Comparison of ENCODE assay signal across 25 cellular contexts in genomic region chr20:39057143-39057542, GRCh38.
DNase-seq lines count a peak whose midpoint lies in the region; ATAC-seq and TF ChIP-seq lines count a peak whose summit lies in the region.
"Had no signal": no experiment of that assay in that cellular context is flagged by ENCODE, and none has a peak within 500 bp of the region (broad histone marks: within the 10 kb centered on the region; RNA-seq: fewer than 3 reads in every experiment).

No MANE protein-coding gene starts in this region.

- H3K27me3 ChIP-seq in H9 (ENCODE audit: insufficient read depth, low read length) (no peaks in the 10 kb centered on the region), RWPE2 (ENCODE audit: insufficient read depth, poor library complexity, severe bottlenecking) (peaks cover 12% of the 10 kb centered on the region), dorsolateral prefrontal cortex (no peaks in the 10 kb centered on the region), smooth muscle cell (ENCODE audit: low read depth) (no peaks in the 10 kb centered on the region)
- H3K27me3 ChIP-seq: BE2C; BLaER1 treated with 17β-estradiol and CSF1 and Interleukin-3, amounts not matched to agents 10 nM and 100 nM had no signal

- H4K20me1 ChIP-seq in H9 (ENCODE audit: control insufficient read depth, insufficient read depth, insufficient read length) (no peaks in the 10 kb centered on the region), smooth muscle cell (ENCODE audit: low read depth) (no peaks in the 10 kb centered on the region)
- H4K20me1 ChIP-seq: BLaER1 treated with 17β-estradiol and CSF1 and Interleukin-3, amounts not matched to agents 10 nM and 100 nM had no signal

- peak overlapping the region; percentile 9 for H3K23ac ChIP-seq in H9 (ENCODE audit: insufficient read length, low read depth, low read length)

- H3K4me2 ChIP-seq in H9 (ENCODE audit: insufficient read depth, insufficient read length, low read length), result no peak overlapping the region
- H3K4me2 ChIP-seq in smooth muscle cell, result peak overlapping the region; percentile 2
- H3K4me2 ChIP-seq: A549; BLaER1 treated with 17β-estradiol and CSF1 and Interleukin-3, amounts not matched to agents 10 nM and 100 nM; GM23338 had no signal

- no peak overlapping the region for H3K4ac ChIP-seq in H9 (ENCODE audit: low read depth, low read length)

- no peak overlapping the region for H2BK12ac ChIP-seq in H9 (ENCODE audit: insufficient read length, low read depth, low read length)

- H3K18ac ChIP-seq in H9 (ENCODE audit: insufficient read length, low read depth, low read length), result no peak overlapping the region

- H3K79me1 ChIP-seq in H9 (ENCODE audit: insufficient read depth, low read depth, low read length, poor library complexity, severe bottlenecking), result no peaks in the 10 kb centered on the region

- H3K36me3 Mint-ChIP-seq in H9 (ENCODE audit: insufficient read depth in 1 of 3, low read depth in 3 of 3), result no peaks in the 10 kb centered on the region
- H3K36me3 Mint-ChIP-seq: CD14-positive monocyte; CD8-positive, alpha-beta memory T cell had no signal

- WGBS in H9 (ENCODE audit: extremely low coverage, insufficient read length, low lambda C conversion rate), result no CpG with 5 or more reads among the region's 7 CpGs
- WGBS in smooth muscle cell (ENCODE audit: low lambda C conversion rate), result 35% methylated on average over 7 of the region's 7 CpGs

- H3K27me3 Mint-ChIP-seq in H9 (ENCODE audit: low read depth), result peaks cover 14% of the 10 kb centered on the region

- H3K4me3 Mint-ChIP-seq in H9, result no peak overlapping the region
- H3K4me3 Mint-ChIP-seq: CD14-positive monocyte; CD4-positive, alpha-beta T cell; CD8-positive, alpha-beta memory T cell; GM23338; HFFc6 had no signal

- no peak overlapping the region for H3K56ac ChIP-seq in H9 (ENCODE audit: insufficient read length, low read depth, low read length)

- ATAC-seq in RWPE2 (ENCODE audit: low read depth), result peak; percentile 24; the same call in 1 of the 3 replicates
- ATAC-seq in HG03196 (IDR thresholded peaks at IDR 0.05; ENCODE audit: unreplicated experiment), result no peak
- ATAC-seq in HG02981 (IDR thresholded peaks at IDR 0.05; ENCODE audit: unreplicated experiment), result no peak
- ATAC-seq in left lobe of liver, result no peak
- ATAC-seq: A549, GM23338 had no signal

- H4K8ac ChIP-seq in H9 (replicated peaks; ENCODE audit: insufficient read length, low read depth, low read length), result no peak overlapping the region

- no peaks in the 10 kb centered on the region for H3F3A ChIP-seq in smooth muscle cell (ENCODE audit: low read depth)

- no peaks in the 10 kb centered on the region for H3K9me3 ChIP-seq in H9 (ENCODE audit: control insufficient read depth, low read depth, low read length)
- H3K9me3 ChIP-seq in RWPE2 (ENCODE audit: severe bottlenecking), result no peaks in the 10 kb centered on the region
- H3K9me3 ChIP-seq in smooth muscle cell (replicated peaks; ENCODE audit: low read depth), result no peaks in the 10 kb centered on the region
- H3K9me3 ChIP-seq: A549; BE2C; BLaER1 treated with 17β-estradiol and CSF1 and Interleukin-3, amounts not matched to agents 10 nM and 100 nM; HAP-1 had no signal

- no peak overlapping the region for H2BK5ac ChIP-seq in H9 (ENCODE audit: insufficient read length, low read length)

- H2BK20ac ChIP-seq in H9 (ENCODE audit: low read depth, low read length, poor library complexity, severe bottlenecking), result no peak overlapping the region

- H3K4me1 Mint-ChIP-seq in H9, result no peaks in the 10 kb centered on the region
- H3K4me1 Mint-ChIP-seq: CD14-positive monocyte; CD8-positive, alpha-beta memory T cell; GM23338 had no signal

- H2AFZ ChIP-seq in H9 (ENCODE audit: low read length) (no peak overlapping the region), smooth muscle cell (ENCODE audit: low read depth) (no peak overlapping the region)
- H2AFZ ChIP-seq: GM23338 had no signal

- H3K23me2 ChIP-seq in H9 (ENCODE audit: insufficient read length, low read depth, low read length, poor library complexity, severe bottlenecking), result no peaks in the 10 kb centered on the region

- H3K14ac ChIP-seq in H9 (ENCODE audit: insufficient read depth, low read length), result no peak overlapping the region

- H3K27ac Mint-ChIP-seq in H9, result no peak overlapping the region
- H3K27ac Mint-ChIP-seq: CD4-positive, alpha-beta T cell; GM23338; HFFc6 had no signal

- H2BK120ac ChIP-seq in H9 (ENCODE audit: low read depth, low read length, poor library complexity, severe bottlenecking), result no peak overlapping the region

- H3K79me2 ChIP-seq in H9 (ENCODE audit: insufficient read depth, low read length) (no peaks in the 10 kb centered on the region), smooth muscle cell (ENCODE audit: low read depth) (no peaks in the 10 kb centered on the region)

- H3K4me1 ChIP-seq in H9 (ENCODE audit: insufficient read depth, low read length) (no peaks in the 10 kb centered on the region), RWPE2 (ENCODE audit: insufficient read depth, poor library complexity, severe bottlenecking) (no peaks in the 10 kb centered on the region), smooth muscle cell (ENCODE audit: low read depth) (no peaks in the 10 kb centered on the region)
- H3K4me1 ChIP-seq: A549; BE2C; BLaER1 treated with 17β-estradiol and CSF1 and Interleukin-3, amounts not matched to agents 10 nM and 100 nM; HAP-1 had no signal

- no peak overlapping the region for H3K27ac ChIP-seq in H9 (ENCODE audit: insufficient read length, low read depth, low read length)
- H3K27ac ChIP-seq in RWPE2 (ENCODE audit: poor library complexity, severe bottlenecking), result no peak overlapping the region
- H3K27ac ChIP-seq in dorsolateral prefrontal cortex, result peak overlapping the region in 55 of 59 donors; percentile 11 to 89 (median 72)
- no peak overlapping the region for H3K27ac ChIP-seq in smooth muscle cell (ENCODE audit: low read depth)
- H3K27ac ChIP-seq: A549; BLaER1 treated with 17β-estradiol and CSF1 and Interleukin-3, amounts not matched to agents 10 nM and 100 nM had no signal

- intact Hi-C loops in dorsolateral prefrontal cortex (cut with DNase I), result no loop called here

- H3K9ac ChIP-seq in H9 (ENCODE audit: extremely low read depth, insufficient read length, low read length) (no peak overlapping the region), smooth muscle cell (ENCODE audit: low read depth) (no peak overlapping the region)
- H3K9ac ChIP-seq: BLaER1 treated with 17β-estradiol and CSF1 and Interleukin-3, amounts not matched to agents 10 nM and 100 nM had no signal

- no peak overlapping the region for H2BK15ac ChIP-seq in H9 (ENCODE audit: low read depth, low read length)

- no peak overlapping the region for H3K4me3 ChIP-seq in RWPE2 (ENCODE audit: severe bottlenecking)
- no peak overlapping the region for H3K4me3 ChIP-seq in dorsolateral prefrontal cortex
- no peak overlapping the region for H3K4me3 ChIP-seq in smooth muscle cell
- H3K4me3 ChIP-seq: A549; BLaER1 treated with 17β-estradiol and CSF1 and Interleukin-3, amounts not matched to agents 10 nM and 100 nM; GM23338; HAP-1 had no signal

- no peak overlapping the region for H4K5ac ChIP-seq in H9 (ENCODE audit: insufficient read length, low read depth, low read length)

- DNase-seq in H9, result no peak
- no peak for DNase-seq in RWPE2 (ENCODE audit: low spot score)
- no peak for DNase-seq in dorsolateral prefrontal cortex
- DNase-seq in smooth muscle cell (lab: John Stamatoyannopoulos, UW; ENCODE audit: unreplicated experiment), result no peak
- no peak for DNase-seq in UCSD-AML1 (lab: John Stamatoyannopoulos, UW; ENCODE audit: unreplicated experiment)
- no peak for DNase-seq in left lobe of liver (ENCODE audit: low spot score)
- DNase-seq: 8988T; ACHN; AML-193; BE2C; Calu3; CD4-positive, alpha-beta T cell; CD8-positive, alpha-beta memory T cell; COR-L47; DMS53; DMS79 treated with DMSO at 0.1 percent for 48 hours; GF-D8; HFFc6 had no signal

- H3T11ph ChIP-seq in H9 (ENCODE audit: low read length), result no peak overlapping the region

- no peak overlapping the region for H2AK5ac ChIP-seq in H9 (ENCODE audit: insufficient read length, low read length)

- no peak overlapping the region for H4K91ac ChIP-seq in H9 (ENCODE audit: insufficient read length, low read depth, low read length)

- no peaks in the 10 kb centered on the region for H3K9me3 Mint-ChIP-seq in H9
- H3K9me3 Mint-ChIP-seq: CD14-positive monocyte; CD4-positive, alpha-beta T cell; CD8-positive, alpha-beta memory T cell; GM23338; HFFc6 had no signal

- TF ChIP-seq CTCF in H9 (conservative IDR thresholded peaks at IDR 0.05) (no peak), RWPE2 (IDR thresholded peaks at IDR 0.05; ENCODE audit: poor library complexity, severe bottlenecking) (no peak), dorsolateral prefrontal cortex (IDR thresholded peaks at IDR 0.05 in 54 of 56, conservative IDR thresholded peaks at IDR 0.05 in 2 of 56; ENCODE audit: low read depth in 1 of 56, partially characterized antibody in 56 of 56) (no peak), smooth muscle cell (IDR thresholded peaks at IDR 0.05; ENCODE audit: borderline replicate concordance, insufficient read depth, poor library complexity, severe bottlenecking) (no peak)

- H3K36me3 ChIP-seq in RWPE2 (ENCODE audit: low read depth) (no peaks in the 10 kb centered on the region), smooth muscle cell (ENCODE audit: low read depth) (no peaks in the 10 kb centered on the region)
- H3K36me3 ChIP-seq: BE2C; BLaER1 treated with 17β-estradiol and CSF1 and Interleukin-3, amounts not matched to agents 10 nM and 100 nM; HAP-1 had no signal

Comparison
In these comparisons a context has a peak if more than half of its experiments do, and no peak if none do; other contexts are left out.
1. H3K27ac ChIP-seq: peak in dorsolateral prefrontal cortex (55 of 59); none in H9 (single experiment), RWPE2 (single experiment) and smooth muscle cell (single experiment).